ENCODE assay signal across 8 cellular contexts in the genomic region with DNA sequence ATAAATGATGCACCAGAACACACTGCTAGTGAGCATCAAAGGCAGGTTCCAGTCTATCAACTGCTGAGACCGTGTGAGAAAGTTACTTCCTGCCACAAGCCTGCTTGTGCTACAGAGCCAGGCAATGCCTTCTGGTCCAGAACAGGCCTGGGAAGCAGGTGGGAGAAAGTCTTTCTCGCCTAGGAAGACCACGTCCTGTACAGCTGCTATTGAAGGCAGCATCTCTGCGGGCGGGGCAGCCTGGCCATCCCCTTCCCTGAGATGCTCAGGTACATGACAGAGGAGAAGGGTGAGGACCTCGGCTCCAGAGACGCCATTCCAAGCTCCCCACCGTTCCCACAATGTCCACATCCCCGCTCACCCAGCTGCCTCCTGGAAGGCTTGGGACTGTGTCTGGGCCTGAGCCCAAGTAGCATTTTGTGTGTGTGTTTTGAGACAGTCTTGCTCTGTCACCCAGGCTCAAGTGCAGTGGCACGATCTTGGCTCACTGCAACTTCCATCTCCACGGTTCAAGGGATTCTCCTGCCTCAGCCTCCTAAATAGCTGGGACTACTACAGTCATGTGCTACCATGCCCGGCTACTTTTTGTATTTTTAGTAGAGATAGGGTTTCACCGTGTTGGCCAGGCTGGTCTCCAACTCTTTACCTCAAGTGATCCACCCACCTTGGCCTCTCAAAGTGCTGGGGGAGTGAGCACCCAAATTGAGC. TPM values are rescaled to one million over a fixed set of nuclear protein-coding genes. Genes with fewer than 3 reads are reported as not detected.
A peak's percentile ranks its signal among the peaks of the same experiment; 100 is the strongest.
DNase-seq lines count a peak whose midpoint lies in the region; ATAC-seq and TF ChIP-seq lines count a peak whose summit lies in the region.

No MANE protein-coding gene starts in this region.

- no peaks in the 10 kb centered on the region for H4K20me1 ChIP-seq in smooth muscle cell (ENCODE audit: low read depth)

- H3K9me3 ChIP-seq in heart right ventricle = peaks cover 0 to 10% (median 7%) of the 10 kb centered on the region in 11 donors
- H3K9me3 ChIP-seq in smooth muscle cell (replicated peaks; ENCODE audit: low read depth) = no peaks in the 10 kb centered on the region

- H3K36me3 ChIP-seq in heart right ventricle (peaks cover 0 to 18% (median 0%) of the 10 kb centered on the region in 9 donors), smooth muscle cell (ENCODE audit: low read depth) (no peaks in the 10 kb centered on the region)

- POLR2A ChIA-PET in activated B cell treated with CpG ODN at 0.5 μM for 24 hours (lab: Charles Lee) = interaction anchor here (0.5 to 9.5 kb wide), 9 partner anchors 9 to 50 kb away, joined by 3 to 107 read pairs (median 5); a partner anchor contains a TSS

- H3K4me3 Mint-ChIP-seq in activated B cell treated with CpG ODN at 0.5 μM for 24 hours = peak overlapping the region; percentile 55

- H3K36me3 Mint-ChIP-seq in activated B cell treated with CpG ODN at 0.5 μM for 24 hours (ENCODE audit: low read depth) = peaks cover 23% of the 10 kb centered on the region

- H3K27me3 ChIP-seq in heart right ventricle = no peaks in the 10 kb centered on the region
- H3K27me3 ChIP-seq in smooth muscle cell (ENCODE audit: low read depth) = no peaks in the 10 kb centered on the region

- H3K4me1 ChIP-seq in heart right ventricle (peaks cover 11 to 51% (median 35%) of the 10 kb centered on the region in 9 donors), smooth muscle cell (ENCODE audit: low read depth) (peaks cover 3% of the 10 kb centered on the region)

- H3K4me3 ChIP-seq in heart right ventricle (no peak overlapping the region), smooth muscle cell (no peak overlapping the region)

- 57 to 65% methylated on average over 13 of the region's 13 CpGs for WGBS in heart right ventricle, 2 donors
- 87% methylated on average over 13 of the region's 13 CpGs for WGBS in smooth muscle cell (ENCODE audit: low lambda C conversion rate)

- H3K27ac ChIP-seq in heart right ventricle (peak overlapping the region in 9 of 10 donors; percentile 43 to 100 (median 98)), smooth muscle cell (ENCODE audit: low read depth) (peak overlapping the region; percentile 52)

- H2AFZ ChIP-seq in smooth muscle cell (ENCODE audit: low read depth) = no peak overlapping the region

- no peak overlapping the region for H3K9ac ChIP-seq in smooth muscle cell (ENCODE audit: low read depth)

- no peak overlapping the region for H3K4me2 ChIP-seq in smooth muscle cell

- peak overlapping the region; percentile 92 for H3K27ac Mint-ChIP-seq in activated B cell treated with CpG ODN at 0.5 μM for 24 hours

- ATAC-seq in activated B cell treated with CpG ODN at 0.5 μM for 24 hours (ENCODE audit: low read depth) = no peak
- ATAC-seq in heart right ventricle = no peak
- no peak for ATAC-seq in GM19397 (IDR thresholded peaks at IDR 0.05; ENCODE audit: unreplicated experiment)

- TF ChIP-seq CTCF in GM20000 (IDR thresholded peaks at IDR 0.05; ENCODE audit: extremely low read depth, missing control alignments) (no peak), activated B cell treated with CpG ODN at 0.5 μM for 24 hours (IDR thresholded peaks at IDR 0.05) (no peak), heart right ventricle (IDR thresholded peaks at IDR 0.05) (no peak), smooth muscle cell (IDR thresholded peaks at IDR 0.05; ENCODE audit: borderline replicate concordance, insufficient read depth, poor library complexity, severe bottlenecking) (no peak)

- CTCF ChIA-PET in activated B cell treated with CpG ODN at 0.5 μM for 24 hours (lab: Charles Lee) = interaction anchor here (2.5 kb wide), 1 partner anchor 29 kb away, joined by 8 read pairs; a partner anchor contains a TSS

- intact Hi-C loops in activated B cell treated with CpG ODN at 0.5 μM for 24 hours (cut with micrococcal nuclease) = loop anchor here (10.0 kb wide), 1 partner anchor 848 kb away; a partner anchor contains a TSS
- intact Hi-C loops in heart right ventricle (cut with DNase I) = loop anchor here in 2 of 10 donors (10.0 kb wide), 1 partner anchor 48 kb away; a partner anchor contains a TSS
- intact Hi-C loops in posterior vena cava (cut with DNase I) = no loop called here

- DNase-seq in GM20000 (ENCODE audit: low spot score) (peak; percentile 35), activated B cell treated with CpG ODN at 0.5 μM for 24 hours (no peak), heart right ventricle (no peak), smooth muscle cell (lab: John Stamatoyannopoulos, UW; ENCODE audit: unreplicated experiment) (no peak), posterior vena cava (ENCODE audit: low spot score) (no peak), superior temporal gyrus (ENCODE audit: extremely low spot score) (no peak), D341Med (ENCODE audit: low spot score) (no peak)

- no peaks in the 10 kb centered on the region for H3K9me3 Mint-ChIP-seq in activated B cell treated with CpG ODN at 0.5 μM for 24 hours

- H3K79me2 ChIP-seq in smooth muscle cell (ENCODE audit: low read depth) = peaks cover 46% of the 10 kb centered on the region

- H3K4me1 Mint-ChIP-seq in activated B cell treated with CpG ODN at 0.5 μM for 24 hours = peaks cover 68% of the 10 kb centered on the region

- H3F3A ChIP-seq in smooth muscle cell (ENCODE audit: low read depth) = peaks cover 14% of the 10 kb centered on the region

- no peaks in the 10 kb centered on the region for H3K27me3 Mint-ChIP-seq in activated B cell treated with CpG ODN at 0.5 μM for 24 hours

RNA-seq across cellular contexts. Expression of a gene that starts 3.4 kb away (rescaled TPM):
- total RNA-seq in activated B cell treated with CpG ODN at 0.5 μM for 24 hours = 19.0 and 19.9 TPM in 2 replicates
- 10 to 100 TPM; 10.4 to 15.8 (median 12.0) TPM for total RNA-seq in heart right ventricle
- 1 to 10 TPM; 2.7 to 5.9 TPM for polyA plus RNA-seq in heart right ventricle
- 0.45 and 2.2 TPM in 2 replicates for total RNA-seq in smooth muscle cell
- polyA plus RNA-seq in smooth muscle cell = 2.2 and 2.8 TPM in 2 replicates
- total RNA-seq in posterior vena cava = 1 to 10 TPM; 7.5 to 7.8 TPM

RNA-seq across cellular contexts. Expression of a gene that starts 25.2 kb away (rescaled TPM):
- not detected in 2 replicates for total RNA-seq in activated B cell treated with CpG ODN at 0.5 μM for 24 hours
- total RNA-seq in heart right ventricle = not detected
- not detected for polyA plus RNA-seq in heart right ventricle
- total RNA-seq in smooth muscle cell = not detected in 2 replicates
- polyA plus RNA-seq in smooth muscle cell = not detected in 2 replicates
- not detected for total RNA-seq in posterior vena cava

RNA-seq across cellular contexts. Expression of a gene that starts 28.8 kb away (rescaled TPM):
- 34.5 and 34.6 TPM in 2 replicates for total RNA-seq in activated B cell treated with CpG ODN at 0.5 μM for 24 hours
- 1 to 10 TPM; 2.4 to 7.6 (median 3.4) TPM for total RNA-seq in heart right ventricle
- polyA plus RNA-seq in heart right ventricle = 1 to 10 TPM; 4.6 to 5.9 TPM
- 1.4 and 3.1 TPM in 2 replicates for total RNA-seq in smooth muscle cell
- polyA plus RNA-seq in smooth muscle cell = 3.8 and 7.1 TPM in 2 replicates
- 1 to 10 TPM; 3.6 to 5.3 TPM for total RNA-seq in posterior vena cava

RNA-seq across cellular contexts. Expression of a gene that starts 50.4 kb away (rescaled TPM):
- 71.4 and 83.4 TPM in 2 replicates for total RNA-seq in activated B cell treated with CpG ODN at 0.5 μM for 24 hours
- total RNA-seq in heart right ventricle = 10 to 100 TPM; 15.5 to 21.2 (median 17.8) TPM
- 10 to 100 TPM; 26.8 to 50.0 TPM for polyA plus RNA-seq in heart right ventricle
- total RNA-seq in smooth muscle cell = 12.4 and 15.9 TPM in 2 replicates
- polyA plus RNA-seq in smooth muscle cell = 27.0 and 30.9 TPM in 2 replicates
- total RNA-seq in posterior vena cava = 10 to 100 TPM; 18.8 to 21.0 TPM

RNA-seq across cellular contexts. Expression of a gene that starts 59.2 kb away (rescaled TPM):
- total RNA-seq in activated B cell treated with CpG ODN at 0.5 μM for 24 hours = not detected in 2 replicates
- total RNA-seq in heart right ventricle = under 1 TPM in 5 of 10 donors, not detected in 5; 0.14 to 0.94 (median 0.38) TPM
- under 1 TPM in 1 of 2 donors, not detected in 1; 0.14 TPM for polyA plus RNA-seq in heart right ventricle
- 1.6 TPM in 1 of 2 replicates, not detected in the other for total RNA-seq in smooth muscle cell
- 0.55 and 1.4 TPM in 2 replicates for polyA plus RNA-seq in smooth muscle cell
- under 1 TPM in 1 of 2 donors, not detected in 1; 0.74 TPM for total RNA-seq in posterior vena cava
